ENCODE assay signal across 1 cellular context in the genomic region with DNA sequence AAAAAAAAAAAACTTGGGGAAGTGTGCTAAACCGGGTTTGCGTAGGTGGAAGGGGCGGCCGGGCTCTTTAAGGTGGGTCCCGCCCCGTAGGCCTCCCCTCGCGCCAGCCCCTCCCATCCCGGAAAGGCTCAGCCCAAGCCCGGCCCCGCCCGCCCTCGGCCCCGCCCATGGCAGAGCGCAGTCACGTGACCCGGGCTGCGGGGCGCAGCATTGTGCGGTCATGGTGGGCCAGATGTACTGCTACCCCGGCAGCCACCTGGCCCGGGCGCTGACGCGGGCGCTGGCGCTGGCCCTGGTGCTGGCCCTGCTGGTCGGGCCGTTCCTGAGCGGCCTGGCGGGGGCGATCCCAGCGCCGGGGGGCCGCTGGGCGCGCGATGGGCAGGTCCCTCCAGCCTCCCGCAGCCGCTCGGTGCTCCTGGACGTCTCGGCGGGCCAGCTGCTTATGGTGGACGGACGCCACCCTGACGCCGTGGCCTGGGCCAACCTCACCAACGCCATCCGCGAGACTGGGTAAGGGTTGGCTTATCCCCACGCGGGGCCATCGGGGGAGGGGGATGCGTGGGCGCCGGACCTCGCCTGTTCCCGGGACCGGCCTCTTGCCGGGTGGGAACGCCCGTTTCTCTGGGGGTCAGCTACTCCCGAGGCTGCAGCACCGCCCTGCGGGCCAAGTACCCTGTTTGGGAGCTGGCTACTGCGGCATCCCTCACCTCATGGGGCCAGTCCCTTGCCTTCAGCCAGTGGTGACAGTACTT.
TF ChIP-seq lines count a peak whose summit lies in the region.

A gene with protein sequence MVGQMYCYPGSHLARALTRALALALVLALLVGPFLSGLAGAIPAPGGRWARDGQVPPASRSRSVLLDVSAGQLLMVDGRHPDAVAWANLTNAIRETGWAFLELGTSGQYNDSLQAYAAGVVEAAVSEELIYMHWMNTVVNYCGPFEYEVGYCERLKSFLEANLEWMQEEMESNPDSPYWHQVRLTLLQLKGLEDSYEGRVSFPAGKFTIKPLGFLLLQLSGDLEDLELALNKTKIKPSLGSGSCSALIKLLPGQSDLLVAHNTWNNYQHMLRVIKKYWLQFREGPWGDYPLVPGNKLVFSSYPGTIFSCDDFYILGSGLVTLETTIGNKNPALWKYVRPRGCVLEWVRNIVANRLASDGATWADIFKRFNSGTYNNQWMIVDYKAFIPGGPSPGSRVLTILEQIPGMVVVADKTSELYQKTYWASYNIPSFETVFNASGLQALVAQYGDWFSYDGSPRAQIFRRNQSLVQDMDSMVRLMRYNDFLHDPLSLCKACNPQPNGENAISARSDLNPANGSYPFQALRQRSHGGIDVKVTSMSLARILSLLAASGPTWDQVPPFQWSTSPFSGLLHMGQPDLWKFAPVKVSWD (plus strand): TSS at position 207 of the 752 bp plus-strand sequence. CDS start 14 bp downstream, at position 221.

TF ChIP-seq in K562, 482 proteins besides CTCF, POLR2A, EP300 and RAD21 (continued from another document and continues in another):
- TF ChIP-seq, protein P1, sequence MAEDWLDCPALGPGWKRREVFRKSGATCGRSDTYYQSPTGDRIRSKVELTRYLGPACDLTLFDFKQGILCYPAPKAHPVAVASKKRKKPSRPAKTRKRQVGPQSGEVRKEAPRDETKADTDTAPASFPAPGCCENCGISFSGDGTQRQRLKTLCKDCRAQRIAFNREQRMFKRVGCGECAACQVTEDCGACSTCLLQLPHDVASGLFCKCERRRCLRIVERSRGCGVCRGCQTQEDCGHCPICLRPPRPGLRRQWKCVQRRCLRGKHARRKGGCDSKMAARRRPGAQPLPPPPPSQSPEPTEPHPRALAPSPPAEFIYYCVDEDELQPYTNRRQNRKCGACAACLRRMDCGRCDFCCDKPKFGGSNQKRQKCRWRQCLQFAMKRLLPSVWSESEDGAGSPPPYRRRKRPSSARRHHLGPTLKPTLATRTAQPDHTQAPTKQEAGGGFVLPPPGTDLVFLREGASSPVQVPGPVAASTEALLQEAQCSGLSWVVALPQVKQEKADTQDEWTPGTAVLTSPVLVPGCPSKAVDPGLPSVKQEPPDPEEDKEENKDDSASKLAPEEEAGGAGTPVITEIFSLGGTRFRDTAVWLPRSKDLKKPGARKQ (CRISPR knock-in tag; IDR thresholded peaks at IDR 0.05) = no peak
- TF ChIP-seq, protein P2, sequence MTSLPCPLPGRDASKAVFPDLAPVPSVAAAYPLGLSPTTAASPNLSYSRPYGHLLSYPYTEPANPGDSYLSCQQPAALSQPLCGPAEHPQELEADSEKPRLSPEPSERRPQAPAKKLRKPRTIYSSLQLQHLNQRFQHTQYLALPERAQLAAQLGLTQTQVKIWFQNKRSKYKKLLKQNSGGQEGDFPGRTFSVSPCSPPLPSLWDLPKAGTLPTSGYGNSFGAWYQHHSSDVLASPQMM (CRISPR knock-in tag; IDR thresholded peaks at IDR 0.05) = no peak
- TF ChIP-seq COPS2 (conservative IDR thresholded peaks at IDR 0.05) = no peak
- no peak for TF ChIP-seq FOXJ3 (CRISPR knock-in tag; IDR thresholded peaks at IDR 0.05)
- TF ChIP-seq RBFOX2 (IDR thresholded peaks at IDR 0.05; ENCODE audit: low read depth, low read length) = peak; percentile 83
- TF ChIP-seq NR0B1 (IDR thresholded peaks at IDR 0.05; ENCODE audit: partially characterized antibody) = no peak
- peak; percentile 73 for TF ChIP-seq TFAP4 (CRISPR knock-in tag; IDR thresholded peaks at IDR 0.05; ENCODE audit: borderline replicate concordance)
- TF ChIP-seq ILK (tag; IDR thresholded peaks at IDR 0.05; ENCODE audit: borderline replicate concordance, low read depth) = no peak
- no peak for TF ChIP-seq MXD1 (CRISPR knock-in tag; IDR thresholded peaks at IDR 0.05; ENCODE audit: borderline replicate concordance, poor library complexity, severe bottlenecking)
- no peak for TF ChIP-seq ZNF197 (CRISPR knock-in tag; IDR thresholded peaks at IDR 0.05; ENCODE audit: low read depth)
- no peak for TF ChIP-seq SMAD2 (IDR thresholded peaks at IDR 0.05; ENCODE audit: low read depth, low read length)
- TF ChIP-seq, protein P3, sequence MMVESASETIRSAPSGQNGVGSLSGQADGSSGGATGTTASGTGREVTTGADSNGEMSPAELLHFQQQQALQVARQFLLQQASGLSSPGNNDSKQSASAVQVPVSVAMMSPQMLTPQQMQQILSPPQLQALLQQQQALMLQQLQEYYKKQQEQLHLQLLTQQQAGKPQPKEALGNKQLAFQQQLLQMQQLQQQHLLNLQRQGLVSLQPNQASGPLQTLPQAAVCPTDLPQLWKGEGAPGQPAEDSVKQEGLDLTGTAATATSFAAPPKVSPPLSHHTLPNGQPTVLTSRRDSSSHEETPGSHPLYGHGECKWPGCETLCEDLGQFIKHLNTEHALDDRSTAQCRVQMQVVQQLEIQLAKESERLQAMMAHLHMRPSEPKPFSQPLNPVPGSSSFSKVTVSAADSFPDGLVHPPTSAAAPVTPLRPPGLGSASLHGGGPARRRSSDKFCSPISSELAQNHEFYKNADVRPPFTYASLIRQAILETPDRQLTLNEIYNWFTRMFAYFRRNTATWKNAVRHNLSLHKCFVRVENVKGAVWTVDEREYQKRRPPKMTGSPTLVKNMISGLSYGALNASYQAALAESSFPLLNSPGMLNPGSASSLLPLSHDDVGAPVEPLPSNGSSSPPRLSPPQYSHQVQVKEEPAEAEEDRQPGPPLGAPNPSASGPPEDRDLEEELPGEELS (CRISPR knock-in tag; IDR thresholded peaks at IDR 0.05; ENCODE audit: borderline replicate concordance) = no peak; the same call in 1 of the 2 replicates
- TF ChIP-seq ZNF24 (IDR thresholded peaks at IDR 0.05) = no peak
- TF ChIP-seq, protein P4, sequence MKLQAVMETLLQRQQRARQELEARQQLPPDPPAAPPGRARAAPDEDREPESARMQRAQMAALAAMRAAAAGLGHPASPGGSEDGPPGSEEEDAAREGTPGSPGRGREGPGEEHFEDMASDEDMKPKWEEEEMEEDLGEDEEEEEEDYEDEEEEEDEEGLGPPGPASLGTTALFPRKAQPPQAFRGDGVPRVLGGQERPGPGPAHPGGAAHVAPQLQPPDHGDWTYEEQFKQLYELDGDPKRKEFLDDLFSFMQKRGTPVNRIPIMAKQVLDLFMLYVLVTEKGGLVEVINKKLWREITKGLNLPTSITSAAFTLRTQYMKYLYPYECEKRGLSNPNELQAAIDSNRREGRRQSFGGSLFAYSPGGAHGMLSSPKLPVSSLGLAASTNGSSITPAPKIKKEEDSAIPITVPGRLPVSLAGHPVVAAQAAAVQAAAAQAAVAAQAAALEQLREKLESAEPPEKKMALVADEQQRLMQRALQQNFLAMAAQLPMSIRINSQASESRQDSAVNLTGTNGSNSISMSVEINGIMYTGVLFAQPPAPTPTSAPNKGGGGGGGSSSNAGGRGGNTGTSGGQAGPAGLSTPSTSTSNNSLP (IDR thresholded peaks at IDR 0.05; ENCODE audit: borderline replicate concordance, low read depth, low read length) = no peak
- 0 out of 2 replicates have a peak, but pooled peaks have one; percentile 57 for TF ChIP-seq CBX1 (IDR thresholded peaks at IDR 0.05; ENCODE audit: low read depth)
- TF ChIP-seq CEBPG (CRISPR knock-in tag; IDR thresholded peaks at IDR 0.05) = no peak
- no peak for TF ChIP-seq CEBPG (tag; conservative IDR thresholded peaks at IDR 0.05 in 1 of 2, IDR thresholded peaks at IDR 0.05 in 1 of 2)
- TF ChIP-seq ZSCAN32 (CRISPR knock-in tag; IDR thresholded peaks at IDR 0.05) = no peak
- TF ChIP-seq RUNX1 (IDR thresholded peaks at IDR 0.05; ENCODE audit: low read depth) = no peak
- no peak for TF ChIP-seq ZNF668 (CRISPR knock-in tag; IDR thresholded peaks at IDR 0.05)
- TF ChIP-seq TRIM24 (IDR thresholded peaks at IDR 0.05) = no peak
- TF ChIP-seq ZNF696 (CRISPR knock-in tag; conservative IDR thresholded peaks at IDR 0.05) = no peak
- TF ChIP-seq FIP1L1 (IDR thresholded peaks at IDR 0.05; ENCODE audit: low read depth, low read length, poor library complexity, severe bottlenecking) = peak; percentile 33
- TF ChIP-seq HES1 (IDR thresholded peaks at IDR 0.05; ENCODE audit: low read depth) = no peak
- no peak for TF ChIP-seq ZNF140 (CRISPR knock-in tag; IDR thresholded peaks at IDR 0.05)
- no peak for TF ChIP-seq RBM15 (IDR thresholded peaks at IDR 0.05; ENCODE audit: insufficient read depth, low read length)
- no peak for TF ChIP-seq POLR2AphosphoS2 (IDR thresholded peaks at IDR 0.05; ENCODE audit: low read length)
- no peak for TF ChIP-seq ZFP1 (CRISPR knock-in tag; IDR thresholded peaks at IDR 0.05)
- no peak; the same call in 1 of the 2 replicates for TF ChIP-seq SMARCC2 (IDR thresholded peaks at IDR 0.05; ENCODE audit: low read depth)
- no peak for TF ChIP-seq SREBF1 (IDR thresholded peaks at IDR 0.05; ENCODE audit: borderline replicate concordance, low read depth, low read length)
- no peak for TF ChIP-seq HNRNPLL (IDR thresholded peaks at IDR 0.05; ENCODE audit: low read depth, low read length, poor library complexity, severe bottlenecking)
- no peak for TF ChIP-seq MAFF (IDR thresholded peaks at IDR 0.05; ENCODE audit: low read length)
- TF ChIP-seq ETV1 (tag; conservative IDR thresholded peaks at IDR 0.05; ENCODE audit: low read depth) = no peak
- no peak for TF ChIP-seq DACH1 (IDR thresholded peaks at IDR 0.05; ENCODE audit: partially characterized antibody)
- TF ChIP-seq, protein P5, sequence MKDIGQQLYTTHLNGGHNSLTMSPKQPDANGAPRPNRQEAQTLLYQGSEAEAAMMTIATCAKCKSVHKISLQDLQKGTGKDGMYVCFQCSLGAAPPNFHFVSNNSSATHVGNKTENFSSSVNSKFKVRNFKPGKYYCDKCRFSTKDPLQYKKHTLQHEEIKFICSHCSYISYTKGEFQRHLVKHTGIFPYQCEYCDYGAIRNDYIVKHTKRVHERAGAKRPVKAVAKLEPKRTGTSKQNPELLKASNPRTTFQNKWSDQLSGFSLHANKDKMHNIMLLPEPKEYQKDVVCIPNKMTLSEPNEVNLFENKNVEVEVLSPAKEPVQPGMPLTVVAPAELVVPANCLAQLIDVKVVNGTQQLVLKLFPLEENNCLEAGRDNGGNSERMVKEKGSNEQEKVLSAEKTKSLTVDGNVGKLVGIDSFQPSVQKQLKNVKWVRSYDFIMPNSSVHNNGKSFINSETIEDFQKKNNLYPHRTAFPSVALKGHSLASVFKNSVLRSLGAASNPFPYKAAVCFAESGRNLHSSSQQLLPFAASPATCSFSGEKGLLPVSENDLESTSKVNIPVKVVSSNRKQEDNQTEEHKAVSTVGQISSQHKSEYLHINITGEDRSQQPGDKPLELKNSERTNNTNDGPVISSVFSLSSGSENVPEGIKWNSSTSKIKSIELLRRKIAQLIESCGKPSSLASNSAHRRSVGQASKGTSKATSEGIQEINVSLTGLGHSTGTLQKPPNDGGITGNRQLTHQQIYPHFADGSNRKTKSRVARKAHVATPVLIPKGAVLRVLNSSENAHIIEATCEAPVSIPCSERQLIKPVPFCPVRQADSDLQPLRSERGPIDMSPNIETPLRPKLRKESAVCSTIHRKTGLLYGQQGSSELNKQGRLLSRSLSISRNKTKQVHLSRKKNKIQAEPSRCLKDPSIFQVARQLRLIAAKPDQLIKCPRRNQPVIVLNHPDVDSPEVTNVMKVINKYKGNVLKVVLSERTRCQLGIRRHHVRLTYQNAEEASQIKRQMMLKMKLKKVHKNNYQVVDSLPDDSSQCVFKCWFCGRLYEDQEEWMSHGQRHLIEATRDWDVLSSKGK (CRISPR knock-in tag; IDR thresholded peaks at IDR 0.05) = no peak
- TF ChIP-seq SMARCB1 (IDR thresholded peaks at IDR 0.05; ENCODE audit: insufficient read length, low read depth) = no peak
- TF ChIP-seq NFATC3 (IDR thresholded peaks at IDR 0.05) = no peak
- no peak for TF ChIP-seq SRSF9 (IDR thresholded peaks at IDR 0.05; ENCODE audit: borderline replicate concordance, low read depth, low read length)
- no peak for TF ChIP-seq ZNF699 (CRISPR knock-in tag; IDR thresholded peaks at IDR 0.05; ENCODE audit: insufficient replicate concordance)
- TF ChIP-seq, protein P6, sequence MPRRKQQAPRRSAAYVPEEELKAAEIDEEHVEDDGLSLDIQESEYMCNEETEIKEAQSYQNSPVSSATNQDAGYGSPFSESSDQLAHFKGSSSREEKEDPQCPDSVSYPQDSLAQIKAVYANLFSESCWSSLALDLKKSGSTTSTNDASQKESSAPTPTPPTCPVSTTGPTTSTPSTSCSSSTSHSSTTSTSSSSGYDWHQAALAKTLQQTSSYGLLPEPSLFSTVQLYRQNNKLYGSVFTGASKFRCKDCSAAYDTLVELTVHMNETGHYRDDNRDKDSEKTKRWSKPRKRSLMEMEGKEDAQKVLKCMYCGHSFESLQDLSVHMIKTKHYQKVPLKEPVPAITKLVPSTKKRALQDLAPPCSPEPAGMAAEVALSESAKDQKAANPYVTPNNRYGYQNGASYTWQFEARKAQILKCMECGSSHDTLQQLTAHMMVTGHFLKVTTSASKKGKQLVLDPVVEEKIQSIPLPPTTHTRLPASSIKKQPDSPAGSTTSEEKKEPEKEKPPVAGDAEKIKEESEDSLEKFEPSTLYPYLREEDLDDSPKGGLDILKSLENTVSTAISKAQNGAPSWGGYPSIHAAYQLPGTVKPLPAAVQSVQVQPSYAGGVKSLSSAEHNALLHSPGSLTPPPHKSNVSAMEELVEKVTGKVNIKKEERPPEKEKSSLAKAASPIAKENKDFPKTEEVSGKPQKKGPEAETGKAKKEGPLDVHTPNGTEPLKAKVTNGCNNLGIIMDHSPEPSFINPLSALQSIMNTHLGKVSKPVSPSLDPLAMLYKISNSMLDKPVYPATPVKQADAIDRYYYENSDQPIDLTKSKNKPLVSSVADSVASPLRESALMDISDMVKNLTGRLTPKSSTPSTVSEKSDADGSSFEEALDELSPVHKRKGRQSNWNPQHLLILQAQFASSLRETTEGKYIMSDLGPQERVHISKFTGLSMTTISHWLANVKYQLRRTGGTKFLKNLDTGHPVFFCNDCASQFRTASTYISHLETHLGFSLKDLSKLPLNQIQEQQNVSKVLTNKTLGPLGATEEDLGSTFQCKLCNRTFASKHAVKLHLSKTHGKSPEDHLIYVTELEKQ (CRISPR knock-in tag; IDR thresholded peaks at IDR 0.05) = no peak
- TF ChIP-seq ZNF184 (CRISPR knock-in tag; IDR thresholded peaks at IDR 0.05) = no peak
